In the genomic region with DNA sequence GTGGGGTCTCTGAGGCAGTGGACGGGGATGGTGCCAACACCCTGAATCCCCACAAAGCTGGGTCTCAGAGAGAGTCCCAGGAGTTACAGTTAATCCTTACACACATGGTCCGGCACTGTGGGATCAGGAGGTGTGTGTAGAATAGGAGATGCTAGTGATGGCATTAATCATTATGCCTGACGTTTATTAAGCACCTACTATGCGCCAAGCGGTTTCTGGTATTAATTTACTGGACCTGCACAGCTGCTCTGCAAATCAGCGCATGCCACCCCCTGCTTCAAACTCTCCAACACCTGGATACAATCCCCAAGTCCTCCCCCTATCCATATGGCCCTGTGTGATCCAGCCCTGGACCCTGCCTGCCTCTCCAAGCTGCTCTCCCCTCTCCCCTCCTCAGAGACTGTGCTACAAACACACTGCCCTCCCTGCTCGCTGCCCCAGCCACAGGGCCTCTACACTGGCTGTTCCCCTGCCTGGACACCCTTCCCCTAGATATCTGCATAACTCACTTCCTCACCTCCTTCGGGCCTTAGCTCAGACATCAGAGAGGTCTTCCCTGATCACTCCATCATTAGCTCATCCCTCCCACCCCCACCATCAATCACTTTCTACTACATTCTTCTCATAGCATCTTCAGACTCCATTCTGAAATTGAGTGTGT, we compare ENCODE assay signal across 1 cellular context.
TF ChIP-seq lines count a peak whose summit lies in the region.

No MANE protein-coding gene starts in this region.

TF ChIP-seq in IMR-90, 13 proteins besides CTCF, POLR2A, EP300 and RAD21 (continued from another document):
- TF ChIP-seq, protein P1, sequence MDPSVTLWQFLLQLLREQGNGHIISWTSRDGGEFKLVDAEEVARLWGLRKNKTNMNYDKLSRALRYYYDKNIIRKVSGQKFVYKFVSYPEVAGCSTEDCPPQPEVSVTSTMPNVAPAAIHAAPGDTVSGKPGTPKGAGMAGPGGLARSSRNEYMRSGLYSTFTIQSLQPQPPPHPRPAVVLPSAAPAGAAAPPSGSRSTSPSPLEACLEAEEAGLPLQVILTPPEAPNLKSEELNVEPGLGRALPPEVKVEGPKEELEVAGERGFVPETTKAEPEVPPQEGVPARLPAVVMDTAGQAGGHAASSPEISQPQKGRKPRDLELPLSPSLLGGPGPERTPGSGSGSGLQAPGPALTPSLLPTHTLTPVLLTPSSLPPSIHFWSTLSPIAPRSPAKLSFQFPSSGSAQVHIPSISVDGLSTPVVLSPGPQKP (IDR thresholded peaks at IDR 0.05; ENCODE audit: borderline replicate concordance, low read depth, low read length), result no peak
- TF ChIP-seq CHD1 (IDR thresholded peaks at IDR 0.05; ENCODE audit: low read depth, low read length) (no peak), MXI1 (IDR thresholded peaks at IDR 0.05; ENCODE audit: borderline replicate concordance, low read depth, low read length) (no peak)
- TF ChIP-seq, protein P2, sequence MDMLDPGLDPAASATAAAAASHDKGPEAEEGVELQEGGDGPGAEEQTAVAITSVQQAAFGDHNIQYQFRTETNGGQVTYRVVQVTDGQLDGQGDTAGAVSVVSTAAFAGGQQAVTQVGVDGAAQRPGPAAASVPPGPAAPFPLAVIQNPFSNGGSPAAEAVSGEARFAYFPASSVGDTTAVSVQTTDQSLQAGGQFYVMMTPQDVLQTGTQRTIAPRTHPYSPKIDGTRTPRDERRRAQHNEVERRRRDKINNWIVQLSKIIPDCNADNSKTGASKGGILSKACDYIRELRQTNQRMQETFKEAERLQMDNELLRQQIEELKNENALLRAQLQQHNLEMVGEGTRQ (IDR thresholded peaks at IDR 0.05; ENCODE audit: low read depth, low read length), result no peak
